In the genomic region with DNA sequence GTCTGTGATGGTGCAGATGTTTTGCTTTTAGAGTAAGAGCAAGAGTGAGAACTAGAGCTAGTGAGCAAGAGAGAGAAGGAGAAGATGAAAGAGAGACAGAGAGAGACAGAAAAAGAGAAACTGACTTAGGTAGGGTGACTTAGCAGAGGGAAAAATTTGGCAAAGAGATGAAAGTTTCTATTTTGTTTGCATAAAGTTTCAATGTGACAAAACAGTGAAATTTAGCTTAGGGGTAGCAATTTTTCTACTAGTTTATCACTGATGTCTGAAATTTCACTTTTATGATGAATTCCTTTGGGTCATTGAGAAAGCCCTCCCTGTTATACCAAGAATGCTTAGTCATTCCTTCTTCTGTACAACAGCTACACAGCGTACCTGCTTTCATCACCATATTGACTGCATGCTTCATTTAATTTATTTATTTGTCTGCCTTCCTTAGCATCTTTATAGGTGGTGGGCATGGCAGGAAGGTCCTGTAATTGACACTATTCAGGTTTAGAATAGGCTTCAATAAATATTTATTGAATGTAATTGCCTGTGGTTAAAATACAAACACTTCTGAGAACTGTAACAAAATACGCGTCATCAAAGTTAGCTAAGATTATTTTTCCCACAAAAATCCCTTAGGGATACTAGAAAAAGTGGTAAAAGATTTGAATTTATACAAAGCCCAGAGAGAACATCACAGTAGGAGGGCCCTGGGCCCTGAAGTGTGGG, we compare ENCODE assay signal across 8 cellular contexts. TPM values are rescaled to one million over a fixed set of nuclear protein-coding genes. Genes with fewer than 3 reads are reported as not detected.
DNase-seq lines count a peak whose midpoint lies in the region; ATAC-seq and TF ChIP-seq lines count a peak whose summit lies in the region.

No MANE protein-coding gene starts in this region.

- H3K9ac ChIP-seq in OCI-LY3 (ENCODE audit: low read length) = peak overlapping the region; percentile 79

- H3K9me3 Mint-ChIP-seq in activated naive CD4-positive, alpha-beta T cell treated with anti-CD3 and anti-CD28 coated beads, Interleukin-2, amount 10 ng/mL, durations not matched to agents 7 days and 5 days = no peaks in the 10 kb centered on the region

- 67% methylated on average over 3 of the region's 3 CpGs for WGBS in right cardiac atrium

- H3K4me3 Mint-ChIP-seq in activated naive CD4-positive, alpha-beta T cell treated with anti-CD3 and anti-CD28 coated beads, Interleukin-2, amount 10 ng/mL, durations not matched to agents 7 days and 5 days = no peak overlapping the region

- H3K27me3 ChIP-seq in OCI-LY3 (ENCODE audit: low read depth, low read length) (no peaks in the 10 kb centered on the region), right cardiac atrium (ENCODE audit: control insufficient read depth, insufficient read depth) (no peaks in the 10 kb centered on the region), vagina (no peaks in the 10 kb centered on the region), uterus (no peaks in the 10 kb centered on the region)

- peak overlapping the region; percentile 79 for H3K4me2 ChIP-seq in OCI-LY3 (ENCODE audit: low read length)

- H3K4me3 ChIP-seq in OCI-LY3 (ENCODE audit: low read length) = peak overlapping the region; percentile 57
- H3K4me3 ChIP-seq in right cardiac atrium (ENCODE audit: low read length) = no peak overlapping the region
- no peak overlapping the region for H3K4me3 ChIP-seq in vagina
- H3K4me3 ChIP-seq in uterus = no peak overlapping the region

- H3K36me3 Mint-ChIP-seq in activated naive CD4-positive, alpha-beta T cell treated with anti-CD3 and anti-CD28 coated beads, Interleukin-2, amount 10 ng/mL, durations not matched to agents 7 days and 5 days = peaks cover 2% of the 10 kb centered on the region

- no peak for TF ChIP-seq CTCF in OCI-LY3 (IDR thresholded peaks at IDR 0.05; ENCODE audit: low read depth, low read length)
- TF ChIP-seq CTCF in vagina (IDR thresholded peaks at IDR 0.05) = no peak
- TF ChIP-seq CTCF in uterus (IDR thresholded peaks at IDR 0.05) = no peak

- peak overlapping the region; percentile 70 for H3K27ac Mint-ChIP-seq in activated naive CD4-positive, alpha-beta T cell treated with anti-CD3 and anti-CD28 coated beads, Interleukin-2, amount 10 ng/mL, durations not matched to agents 7 days and 5 days

- TF ChIP-seq POLR2A in vagina (IDR thresholded peaks at IDR 0.05) (no peak), uterus (IDR thresholded peaks at IDR 0.05) (no peak)

- peak overlapping the region; percentile 94 for H3K27ac ChIP-seq in OCI-LY3 (ENCODE audit: low read length)
- no peak overlapping the region for H3K27ac ChIP-seq in right cardiac atrium (ENCODE audit: low read length)
- H3K27ac ChIP-seq in vagina = no peak overlapping the region
- peak overlapping the region in 1 of 2 donors; percentile 12 for H3K27ac ChIP-seq in uterus

- peak overlapping the region; percentile 25; the same call in 1 of the 2 replicates for H2AFZ ChIP-seq in OCI-LY3 (ENCODE audit: low read depth, low read length)

- no peaks in the 10 kb centered on the region for H3K27me3 Mint-ChIP-seq in activated naive CD4-positive, alpha-beta T cell treated with anti-CD3 and anti-CD28 coated beads, Interleukin-2, amount 10 ng/mL, durations not matched to agents 7 days and 5 days

- peaks cover 55% of the 10 kb centered on the region for H3K4me1 Mint-ChIP-seq in activated naive CD4-positive, alpha-beta T cell treated with anti-CD3 and anti-CD28 coated beads, Interleukin-2, amount 10 ng/mL, durations not matched to agents 7 days and 5 days

- no peak for DNase-seq in activated naive CD4-positive, alpha-beta T cell treated with anti-CD3 and anti-CD28 coated beads, Interleukin-2, amount 10 ng/mL, durations not matched to agents 7 days and 5 days
- no peak for DNase-seq in activated naive CD4-positive, alpha-beta T cell treated with anti-CD3 and anti-CD28 coated beads, Interleukin-2, amount 50 U/mL, for 16 hours
- no peak for DNase-seq in right cardiac atrium
- DNase-seq in vagina (ENCODE audit: extremely low spot score in 2 of 2) = no peak
- no peak for DNase-seq in uterus
- no peak for DNase-seq in head of caudate nucleus

- H4K20me1 ChIP-seq in OCI-LY3 (ENCODE audit: insufficient read depth, low read length) = no peaks in the 10 kb centered on the region

- intact Hi-C loops in right cardiac atrium (cut with DNase I) = loop anchor here in 1 of 4 donors (10.0 kb wide), 1 partner anchor 57 kb away; no protein-coding TSS in a partner anchor
- intact Hi-C loops in vagina (cut with DNase I) = no loop called here
- intact Hi-C loops in uterus (cut with DNase I; ENCODE audit: low total_unique reads) = no loop called here
- intact Hi-C loops in head of caudate nucleus (cut with DNase I) = no loop called here

- H3K9me3 ChIP-seq in OCI-LY3 (ENCODE audit: insufficient read depth, low read length) (no peaks in the 10 kb centered on the region), right cardiac atrium (ENCODE audit: control insufficient read depth, low read length) (no peaks in the 10 kb centered on the region), vagina (no peaks in the 10 kb centered on the region), uterus (no peaks in the 10 kb centered on the region)

- H3K4me1 ChIP-seq in OCI-LY3 (ENCODE audit: low read length) (peaks cover 78% of the 10 kb centered on the region), right cardiac atrium (ENCODE audit: control insufficient read depth, insufficient read depth, low read length) (no peaks in the 10 kb centered on the region), vagina (peaks cover 9% of the 10 kb centered on the region), uterus (no peaks in the 10 kb centered on the region)

- ATAC-seq in HG02623 (IDR thresholded peaks at IDR 0.05; ENCODE audit: unreplicated experiment) (peak; percentile 57), right cardiac atrium (peak; percentile 41 to 54)

- CTCF ChIA-PET in activated naive CD4-positive, alpha-beta T cell treated with anti-CD3 and anti-CD28 coated beads, Interleukin-2, amount 10 ng/mL, durations not matched to agents 7 days and 5 days (lab: Charles Lee) = interaction anchor here (1.2 kb wide), 1 partner anchor 10 kb away, joined by 3 read pairs; no protein-coding TSS in a partner anchor

- no peaks in the 10 kb centered on the region for H3K36me3 ChIP-seq in OCI-LY3 (replicated peaks; ENCODE audit: low read depth, low read length)
- H3K36me3 ChIP-seq in vagina = no peaks in the 10 kb centered on the region
- H3K36me3 ChIP-seq in uterus = no peaks in the 10 kb centered on the region

- H3K79me2 ChIP-seq in OCI-LY3 (ENCODE audit: low read length) = peaks cover 16% of the 10 kb centered on the region

RNA-seq across cellular contexts. Expression of a gene that starts 19.9 kb away (rescaled TPM):
- 10 to 100 TPM; 22.5 to 39.3 (median 28.8) TPM for total RNA-seq in right cardiac atrium
- 17.7 TPM for polyA plus RNA-seq in right cardiac atrium
- total RNA-seq in vagina = 84.7 TPM
- total RNA-seq in uterus = 100 to 1,000 TPM in 1 of 4 donors, 10 to 100 TPM in 3; 28.8 to 182 (median 36.3) TPM
